ENCODE assay signal across 19 cellular contexts in genomic region chr5:43409809-43410271, GRCh38. TPM values are rescaled to one million over a fixed set of nuclear protein-coding genes. Genes with fewer than 3 reads are reported as not detected.
DNase-seq lines count a peak whose midpoint lies in the region; ATAC-seq and TF ChIP-seq lines count a peak whose summit lies in the region.
"Had no signal": no experiment of that assay in that cellular context is flagged by ENCODE, and none has a peak within 500 bp of the region (broad histone marks: within the 10 kb centered on the region; RNA-seq: fewer than 3 reads in every experiment).

No MANE protein-coding gene starts in this region.

- TF ChIP-seq POLR2A in suprapubic skin (IDR thresholded peaks at IDR 0.05) (no peak), gastrocnemius medialis (IDR thresholded peaks at IDR 0.05) (no peak)

- H3K36me3 ChIP-seq in lung (ENCODE audit: control insufficient read depth in 2 of 2, insufficient read depth in 2 of 2, low read length in 2 of 2): no peaks in the 10 kb centered on the region
- H3K36me3 ChIP-seq in suprapubic skin: no peaks in the 10 kb centered on the region
- H3K36me3 ChIP-seq in gastrocnemius medialis: no peaks in the 10 kb centered on the region
- H3K36me3 ChIP-seq: BLaER1 treated with 17β-estradiol and CSF1 and Interleukin-3, amounts not matched to agents 10 nM and 100 nM; left ventricle myocardium inferior had no signal

- intact Hi-C loops in Right ventricle myocardium superior (cut with DNase I) (no loop called here), Right ventricle myocardium inferior (cut with DNase I) (no loop called here), gastrocnemius medialis (cut with DNase I; ENCODE audit: low total_unique reads) (no loop called here)

- ATAC-seq in Right ventricle myocardium superior (ENCODE audit: poor library complexity) (peak; percentile 38), Right ventricle myocardium inferior (no peak), lung (ENCODE audit: insufficient read depth, low FRiP score) (peak; percentile 77), gastrocnemius medialis (no peak)
- ATAC-seq: natural killer cell treated with Interleukin-12 subunit alpha and Interleukin-12 subunit beta and Interleukin-15 and Interleukin-18, amount 100 ng/mL, for 72 hours had no signal

- in situ Hi-C loops in gastrocnemius medialis (cut with MboI; ENCODE audit: low sequenced_read_pairs in 4 of 4): no loop called here

- no peaks in the 10 kb centered on the region for H3K9me3 ChIP-seq in lung (ENCODE audit: control insufficient read depth in 2 of 2, insufficient read depth in 1 of 2, low read length in 1 of 2)
- no peaks in the 10 kb centered on the region for H3K9me3 ChIP-seq in suprapubic skin
- H3K9me3 ChIP-seq in gastrocnemius medialis: no peaks in the 10 kb centered on the region

- DNase-seq in Right ventricle myocardium superior (no peak), Right ventricle myocardium inferior (ENCODE audit: missing footprints) (no peak), NCI-H510A (lab: John Stamatoyannopoulos, UW) (peak; percentile 41), lung (ENCODE audit: low spot score) (peak; percentile 65), suprapubic skin (ENCODE audit: low spot score in 2 of 2) (no peak), gastrocnemius medialis (no peak)
- no peak for DNase-seq in NK-92 treated with Interleukin-12 subunit alpha and Interleukin-12 subunit beta, amount 100 ng/mL, for 24 hours (lab: John Stamatoyannopoulos, UW)
- DNase-seq in activated naive CD4-positive, alpha-beta T cell treated with anti-CD3 and anti-CD28 coated beads, Interleukin-2, amount 50 U/mL, for 16 hours: no peak
- DNase-seq: activated CD4-positive, alpha-beta T cell treated with anti-CD3 and anti-CD28 coated beads for 4 hours; activated gamma-delta T cell treated with Interleukin-2 at 50 U/mL for 16 hours; amygdala; effector memory CD4-positive, alpha-beta T cell; left ventricle myocardium inferior; NCI-H1694; NCI-H774; stimulated activated CD8-positive, alpha-beta memory T cell treated with anti-CD3 and anti-CD28 coated beads, Interleukin-4, amount 100 ng/mL, for 48 hours had no signal

- TF ChIP-seq CTCF in lung (IDR thresholded peaks at IDR 0.05; ENCODE audit: control extremely low read depth, extremely low read depth) (no peak), suprapubic skin (IDR thresholded peaks at IDR 0.05) (no peak), gastrocnemius medialis (IDR thresholded peaks at IDR 0.05 in 4 of 5, conservative IDR thresholded peaks at IDR 0.05 in 1 of 5) (no peak)

- no peak for TF ChIP-seq EP300 in suprapubic skin (IDR thresholded peaks at IDR 0.05)

- H3K27me3 ChIP-seq in lung (ENCODE audit: control insufficient read depth, insufficient read depth) (no peaks in the 10 kb centered on the region), suprapubic skin (no peaks in the 10 kb centered on the region), gastrocnemius medialis (no peaks in the 10 kb centered on the region)
- H3K27me3 ChIP-seq: BLaER1 treated with 17β-estradiol and CSF1 and Interleukin-3, amounts not matched to agents 10 nM and 100 nM had no signal

- peak overlapping the region in 1 of 2 donors; percentile 48 for H3K27ac ChIP-seq in lung (ENCODE audit: low read depth in 1 of 2, low read length in 1 of 2)
- no peak overlapping the region for H3K27ac ChIP-seq in suprapubic skin
- no peak overlapping the region for H3K27ac ChIP-seq in gastrocnemius medialis
- H3K27ac ChIP-seq: BLaER1 treated with 17β-estradiol and CSF1 and Interleukin-3, amounts not matched to agents 10 nM and 100 nM; left ventricle myocardium inferior had no signal

- H3K4me3 ChIP-seq in lung: no peak overlapping the region
- no peak overlapping the region for H3K4me3 ChIP-seq in suprapubic skin
- no peak overlapping the region for H3K4me3 ChIP-seq in gastrocnemius medialis
- H3K4me3 ChIP-seq: BLaER1 treated with 17β-estradiol and CSF1 and Interleukin-3, amounts not matched to agents 10 nM and 100 nM; left ventricle myocardium inferior; smooth muscle cell had no signal

- 45 to 78% methylated on average over 2 of the region's 2 CpGs for WGBS in lung, 2 donors
- 43% methylated on average over 2 of the region's 2 CpGs for WGBS in suprapubic skin

- no peaks in the 10 kb centered on the region for H3K4me1 ChIP-seq in lung (ENCODE audit: control insufficient read depth in 2 of 2, insufficient read depth in 2 of 2, low read length in 2 of 2)
- H3K4me1 ChIP-seq in suprapubic skin: peaks cover 16% of the 10 kb centered on the region
- H3K4me1 ChIP-seq in gastrocnemius medialis: no peaks in the 10 kb centered on the region
- H3K4me1 ChIP-seq: BLaER1 treated with 17β-estradiol and CSF1 and Interleukin-3, amounts not matched to agents 10 nM and 100 nM; left ventricle myocardium inferior had no signal

RNA-seq across cellular contexts. Expression of gene CCL28, which starts 2.4 kb away (rescaled TPM):
- 0.81 TPM for total RNA-seq in Right ventricle myocardium superior
- 0.81 TPM for total RNA-seq in Right ventricle myocardium inferior
- 1 to 10 TPM; 6.4 to 7.7 TPM for total RNA-seq in lung
- polyA plus RNA-seq in lung: 1 to 10 TPM; 3.5 to 7.0 TPM
- 10 to 100 TPM; 10.7 to 24.8 (median 17.8) TPM for total RNA-seq in suprapubic skin
- under 1 TPM in 3 of 4 donors, not detected in 1; 0.16 to 0.25 (median 0.19) TPM for total RNA-seq in gastrocnemius medialis
- polyA plus RNA-seq: smooth muscle cell had no signal

Comparison
In these comparisons a context has a peak if more than half of its experiments do, and no peak if none do; other contexts are left out.
1. ATAC-seq: peak in Right ventricle myocardium superior (single experiment) and lung (single experiment); none in Right ventricle myocardium inferior (single experiment) and gastrocnemius medialis (0 of 2).
2. DNase-seq: peak in NCI-H510A (single experiment) and lung (single experiment); none in Right ventricle myocardium superior (single experiment), Right ventricle myocardium inferior (single experiment), suprapubic skin (0 of 2), NK-92 treated with Interleukin-12 subunit alpha and Interleukin-12 subunit beta, amount 100 ng/mL, for 24 hours (single experiment), gastrocnemius medialis (0 of 2) and activated naive CD4-positive, alpha-beta T cell treated with anti-CD3 and anti-CD28 coated beads, Interleukin-2, amount 50 U/mL, for 16 hours (single experiment).